34 cellular contexts compared by ENCODE assay signal in genomic region chr9:104302775-104303174, GRCh38.
"Had no signal": no experiment of that assay in that cellular context is flagged by ENCODE, and none has a peak within 500 bp of the region (broad histone marks: within the 10 kb centered on the region; RNA-seq: fewer than 3 reads in every experiment).

No MANE protein-coding gene starts in this region.

- H3K4me1 ChIP-seq: adrenal gland, body of pancreas, breast epithelium had no signal

- DNase-seq: activated B cell treated with CpG ODN at 0.5 μM for 24 hours; activated CD4-positive, alpha-beta memory T cell treated with anti-CD3 and anti-CD28 coated beads for 36 hours; activated CD4-positive, alpha-beta T cell treated with anti-CD3 and anti-CD28 coated beads for 4 hours; activated CD4-positive, alpha-beta T cell treated with anti-CD3 and anti-CD28 coated beads, Interleukin-2, amount 10 ng/mL, durations not matched to agents 24 days and 14 days; activated CD4-positive, alpha-beta T cell treated with anti-CD3 and anti-CD28 coated beads, Interleukin-2, amount 50 U/mL, for 1 hour; activated CD4-positive, alpha-beta T cell treated with anti-CD3 and anti-CD28 coated beads, Interleukin-2, amount 50 U/mL, for 4 hours; activated CD4-positive, CD25-positive, alpha-beta regulatory T cell treated with anti-CD3 and anti-CD28 coated beads, Interleukin-2, amount 50 U/mL, for 72 hours; activated CD8-positive, alpha-beta memory T cell treated with anti-CD3 and anti-CD28 coated beads, Interleukin-2, amount 50 U/mL, for 4 hours; activated CD8-positive, alpha-beta T cell treated with anti-CD3 and anti-CD28 coated beads for 36 hours; activated effector memory CD4-positive, alpha-beta T cell treated with anti-CD3 and anti-CD28 coated beads, Interleukin-2, amount 50 U/mL, for 16 hours; activated gamma-delta T cell treated with Interleukin-2 at 50 U/mL for 16 hours; activated naive CD4-positive, alpha-beta T cell; activated naive CD4-positive, alpha-beta T cell treated with anti-CD3 and anti-CD28 coated beads for 36 hours; activated naive CD4-positive, alpha-beta T cell treated with anti-CD3 and anti-CD28 coated beads, Interleukin-2, amount 50 U/mL, for 16 hours; activated naive CD8-positive, alpha-beta T cell treated with anti-CD3 and anti-CD28 coated beads for 36 hours; activated T-cell treated with anti-CD3 and anti-CD28 coated beads for 4 hours; activated T-cell treated with anti-CD3 and anti-CD28 coated beads, Interleukin-2, amount 50 U/mL, for 1 hour; activated T-cell treated with anti-CD3 and anti-CD28 coated beads, Interleukin-2, amount 50 U/mL, for 4 hours; activated T-cell treated with anti-CD3 and anti-CD28 coated beads, Interleukin-2, amount 50 U/mL, for 72 hours; adrenal gland; amniotic stem cell; aorta; body of pancreas; brain microvascular endothelial cell; central memory CD4-positive, alpha-beta T cell; T-helper 2 cell; T-helper 9 cell had no signal

- H3K4me3 Mint-ChIP-seq: activated B cell treated with CpG ODN at 0.5 μM for 24 hours; activated CD4-positive, alpha-beta memory T cell treated with anti-CD3 and anti-CD28 coated beads for 36 hours; activated CD4-positive, alpha-beta T cell treated with anti-CD3 and anti-CD28 coated beads, Interleukin-2, amount 10 ng/mL, durations not matched to agents 24 days and 14 days; activated CD8-positive, alpha-beta T cell treated with anti-CD3 and anti-CD28 coated beads for 36 hours; activated naive CD4-positive, alpha-beta T cell treated with anti-CD3 and anti-CD28 coated beads for 36 hours; activated naive CD8-positive, alpha-beta T cell treated with anti-CD3 and anti-CD28 coated beads for 36 hours; activated T-cell treated with anti-CD3 and anti-CD28 coated beads, Interleukin-2, amount 50 U/mL, for 4 hours; activated T-cell treated with anti-CD3 and anti-CD28 coated beads, Interleukin-2, amount 50 U/mL, for 72 hours; activated T-helper 1 cell treated with anti-CD3 and anti-CD28 coated beads, Interleukin-12 subunit alpha, Interleukin-12 subunit beta, Interleukin-2, Interleukin-4 antibody, amounts not matched to agents 30 ng/mL and 10 ng/mL and 1 ng/mL, durations not matched to agents 14 hours and 24 hours and 36 hours; activated T-helper 17 cell treated with anti-CD3 and anti-CD28 coated beads, Interleukin-2, amount 50 U/mL, for 72 hours; T-helper 1 cell treated with Interleukin-12 subunit alpha and Interleukin-12 subunit beta and Interleukin-4 antibody, amounts not matched to agents 30 μg/mL and 1 μg/mL, for 36 hours; T-helper 2 cell treated with Interferon-gamma antibody and Interleukin-4, amounts not matched to agents 5 μg/mL and 100 μg/mL, for 36 hours had no signal

- H3K9me3 ChIP-seq: adrenal gland, body of pancreas, breast epithelium had no signal

- H3K4me3 ChIP-seq: adrenal gland, body of pancreas, breast epithelium had no signal

- H3K27ac Mint-ChIP-seq: activated B cell treated with CpG ODN at 0.5 μM for 24 hours; activated CD4-positive, alpha-beta memory T cell treated with anti-CD3 and anti-CD28 coated beads for 36 hours; activated CD4-positive, alpha-beta T cell treated with anti-CD3 and anti-CD28 coated beads, Interleukin-2, amount 10 ng/mL, durations not matched to agents 24 days and 14 days; activated CD8-positive, alpha-beta T cell treated with anti-CD3 and anti-CD28 coated beads for 36 hours; activated naive CD4-positive, alpha-beta T cell treated with anti-CD3 and anti-CD28 coated beads for 36 hours; activated naive CD4-positive, alpha-beta T cell treated with anti-CD3 and anti-CD28 coated beads, Interleukin-2, amount 50 U/mL, for 72 hours; activated naive CD8-positive, alpha-beta T cell treated with anti-CD3 and anti-CD28 coated beads for 36 hours; activated T-cell treated with anti-CD3 and anti-CD28 coated beads, Interleukin-2, amount 50 U/mL, for 72 hours; activated T-helper 1 cell treated with anti-CD3 and anti-CD28 coated beads, Interleukin-12 subunit alpha, Interleukin-12 subunit beta, Interleukin-2, Interleukin-4 antibody, amounts not matched to agents 30 ng/mL and 10 ng/mL and 1 ng/mL, durations not matched to agents 14 hours and 24 hours and 36 hours; activated T-helper 17 cell treated with anti-CD3 and anti-CD28 coated beads, Interleukin-2, amount 50 U/mL, for 72 hours; T-helper 1 cell treated with Interleukin-12 subunit alpha and Interleukin-12 subunit beta and Interleukin-4 antibody, amounts not matched to agents 30 μg/mL and 1 μg/mL, for 36 hours; T-helper 2 cell treated with Interferon-gamma antibody and Interleukin-4, amounts not matched to agents 5 μg/mL and 100 μg/mL, for 36 hours had no signal

- ATAC-seq: activated CD8-positive, alpha-beta T cell treated with anti-CD3 and anti-CD28 coated beads for 36 hours; activated naive CD4-positive, alpha-beta T cell treated with anti-CD3 and anti-CD28 coated beads, Interleukin-2, amount 50 U/mL, for 72 hours; activated T-cell treated with anti-CD3 and anti-CD28 coated beads, Interleukin-2, amount 50 U/mL, for 4 hours; activated T-cell treated with anti-CD3 and anti-CD28 coated beads, Interleukin-2, amount 50 U/mL, for 72 hours; activated T-helper 17 cell treated with anti-CD3 and anti-CD28 coated beads, Interleukin-2, amount 50 U/mL, for 72 hours; body of pancreas had no signal

- H3K9me3 Mint-ChIP-seq: activated CD4-positive, alpha-beta memory T cell treated with anti-CD3 and anti-CD28 coated beads for 36 hours; activated CD8-positive, alpha-beta T cell treated with anti-CD3 and anti-CD28 coated beads for 36 hours; activated naive CD4-positive, alpha-beta T cell treated with anti-CD3 and anti-CD28 coated beads for 36 hours; T-helper 2 cell treated with Interferon-gamma antibody and Interleukin-4, amounts not matched to agents 5 μg/mL and 100 μg/mL, for 36 hours had no signal

- H3K27ac ChIP-seq: adrenal gland, body of pancreas, brain microvascular endothelial cell, breast epithelium, VCaP had no signal

- H3K36me3 Mint-ChIP-seq: activated CD4-positive, alpha-beta memory T cell treated with anti-CD3 and anti-CD28 coated beads for 36 hours; activated naive CD8-positive, alpha-beta T cell treated with anti-CD3 and anti-CD28 coated beads for 36 hours had no signal

- H3K27me3 Mint-ChIP-seq: activated CD4-positive, alpha-beta memory T cell treated with anti-CD3 and anti-CD28 coated beads for 36 hours; activated CD4-positive, alpha-beta T cell treated with anti-CD3 and anti-CD28 coated beads, Interleukin-2, amount 10 ng/mL, durations not matched to agents 24 days and 14 days; activated CD8-positive, alpha-beta T cell treated with anti-CD3 and anti-CD28 coated beads for 36 hours; activated T-helper 17 cell treated with anti-CD3 and anti-CD28 coated beads, Interleukin-2, amount 50 U/mL, for 72 hours had no signal

- H3K4me1 Mint-ChIP-seq: activated B cell treated with CpG ODN at 0.5 μM for 24 hours; activated CD4-positive, alpha-beta T cell treated with anti-CD3 and anti-CD28 coated beads, Interleukin-2, amount 10 ng/mL, durations not matched to agents 24 days and 14 days; activated naive CD8-positive, alpha-beta T cell treated with anti-CD3 and anti-CD28 coated beads for 36 hours; activated T-helper 17 cell treated with anti-CD3 and anti-CD28 coated beads, Interleukin-2, amount 50 U/mL, for 72 hours had no signal

- H3K36me3 ChIP-seq: adrenal gland, brain microvascular endothelial cell, breast epithelium had no signal

- H3K27me3 ChIP-seq: adrenal gland, body of pancreas, brain microvascular endothelial cell, breast epithelium had no signal
